Comparison of ENCODE assay signal across 9 cellular contexts in the genomic region with DNA sequence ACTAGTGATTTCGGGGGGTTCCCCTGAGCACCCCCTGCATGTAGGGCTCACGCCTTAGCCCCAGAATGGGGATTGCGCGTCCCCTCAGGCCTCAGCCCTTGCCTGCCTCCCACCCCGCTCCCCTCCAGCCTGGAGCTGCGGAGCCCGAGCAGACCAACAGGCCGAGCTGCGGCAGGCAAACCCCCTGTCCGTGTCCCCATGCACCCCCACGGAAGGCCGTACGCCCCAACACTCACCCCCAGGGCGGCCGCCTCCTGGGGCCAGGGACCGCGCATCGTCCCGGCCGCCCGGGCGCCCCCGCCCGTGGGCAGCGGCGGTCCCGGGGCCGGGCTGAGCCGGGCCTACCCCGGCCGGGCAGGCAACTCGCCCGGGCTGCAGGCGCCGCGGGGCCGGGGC. TPM values are rescaled to one million over a fixed set of nuclear protein-coding genes. Genes with fewer than 3 reads are reported as not detected.
DNase-seq lines count a peak whose midpoint lies in the region; ATAC-seq and TF ChIP-seq lines count a peak whose summit lies in the region.
"Had no signal": no experiment of that assay in that cellular context is flagged by ENCODE, and none has a peak within 500 bp of the region (broad histone marks: within the 10 kb centered on the region; RNA-seq: fewer than 3 reads in every experiment).

No MANE protein-coding gene starts in this region.

- H3K36me3 Mint-ChIP-seq in mesothelial cell of epicardium = no peaks in the 10 kb centered on the region

- in situ Hi-C loops in mammary epithelial cell (cut with MboI; ENCODE audit: low sequenced_read_pairs in 2 of 2) = loop anchor here (5.0 kb wide), 1 partner anchor 151 kb away; no protein-coding TSS in a partner anchor
- in situ Hi-C loops in transverse colon (cut with MboI; ENCODE audit: low pct_ligation_motif_present in 1 of 4, low pct_unique_long_range_greater_than_20kb in 1 of 4, low sequenced_read_pairs in 3 of 4) = loop anchor here in 3 of 4 donors (10.0 kb wide), 2 partner anchors 99 to 149 kb away; no protein-coding TSS in a partner anchor

- no peaks in the 10 kb centered on the region for H3K36me3 ChIP-seq in mammary epithelial cell (ENCODE audit: insufficient read depth, low read length)
- H3K36me3 ChIP-seq in transverse colon = no peaks in the 10 kb centered on the region
- H3K36me3 ChIP-seq: pancreas had no signal

- 0% methylated on average over 7 of the region's 37 CpGs for WGBS in mammary epithelial cell (ENCODE audit: low coverage, missing lambda C conversion rate)
- 16% methylated on average over 8 of the region's 37 CpGs; no CpG with 5 or more reads in 1 of the 2 donors for WGBS in transverse colon (ENCODE audit: low coverage in 1 of 2), 2 donors

- H3K4me3 Mint-ChIP-seq in mesothelial cell of epicardium = peak overlapping the region; percentile 38

- TF ChIP-seq CTCF in mammary epithelial cell (conservative IDR thresholded peaks at IDR 0.05 in 1 of 2, IDR thresholded peaks at IDR 0.05 in 1 of 2; ENCODE audit: extremely low read depth in 1 of 2, insufficient read depth in 1 of 2, low read depth in 1 of 2, low read length in 2 of 2) (no peak), mesothelial cell of epicardium (IDR thresholded peaks at IDR 0.05; ENCODE audit: unreplicated experiment) (no peak), transverse colon (IDR thresholded peaks at IDR 0.05) (no peak)

- dilution Hi-C loops in mammary epithelial cell (cut with HindIII; ENCODE audit: low sequenced_read_pairs) = no loop called here

- BruUV-seq in mammary epithelial cell (replicated peaks; lab: Mats Ljungman, UMichigan) = no TSS peak

- H3K4me3 ChIP-seq in mammary epithelial cell (replicated peaks in 1 of 3; ENCODE audit: insufficient read depth in 1 of 3, low read depth in 2 of 3, low read length in 3 of 3) (peak overlapping the region in 1 of 3 experiments; percentile 26), transverse colon (peak overlapping the region; percentile 34 to 48 (median 34))

- H2AFZ ChIP-seq in mammary epithelial cell (ENCODE audit: low read depth, low read length) = peak overlapping the region; percentile 76

- no peaks in the 10 kb centered on the region for H3K9me3 ChIP-seq in mammary epithelial cell (replicated peaks; ENCODE audit: insufficient read depth, low read length)
- no peaks in the 10 kb centered on the region for H3K9me3 ChIP-seq in transverse colon
- H3K9me3 ChIP-seq: pancreas had no signal

- no peaks in the 10 kb centered on the region for H3K9me3 Mint-ChIP-seq in mesothelial cell of epicardium

- H3K4me1 Mint-ChIP-seq in mesothelial cell of epicardium = peaks cover 6% of the 10 kb centered on the region

- no peak for ATAC-seq in HG03045 (IDR thresholded peaks at IDR 0.05; ENCODE audit: unreplicated experiment)
- ATAC-seq in GM18511 (IDR thresholded peaks at IDR 0.05; ENCODE audit: unreplicated experiment) = no peak
- no peak for ATAC-seq in HG03108 (IDR thresholded peaks at IDR 0.05; ENCODE audit: unreplicated experiment)

- H3K9ac ChIP-seq in mammary epithelial cell (ENCODE audit: insufficient read depth, low read length) = no peak overlapping the region

- peaks cover 6% of the 10 kb centered on the region for H3K4me1 ChIP-seq in mammary epithelial cell (ENCODE audit: insufficient read depth, low read length)
- peaks cover 2 to 15% (median 11%) of the 10 kb centered on the region in 4 donors for H3K4me1 ChIP-seq in transverse colon

- intact Hi-C loops in mammary epithelial cell (cut with micrococcal nuclease) (loop anchor here (1.0 to 2.0 kb wide), 5 partner anchors 25 to 149 kb away; no protein-coding TSS in a partner anchor), transverse colon (cut with DNase I; ENCODE audit: low total_unique reads) (loop anchor here (2.0 to 5.0 kb wide), 2 partner anchors 101 to 149 kb away; no protein-coding TSS in a partner anchor)

- peak overlapping the region; percentile 91 for H3K4me2 ChIP-seq in mammary epithelial cell (ENCODE audit: insufficient read depth, low read depth, low read length)

- H3K27ac ChIP-seq in mammary epithelial cell (ENCODE audit: insufficient read depth, low read depth, low read length) = no peak overlapping the region
- H3K27ac ChIP-seq in transverse colon = peak overlapping the region; percentile 33 to 73 (median 56)
- H3K27ac ChIP-seq: pancreas had no signal

- TF ChIP-seq EP300 in transverse colon (IDR thresholded peaks at IDR 0.05; ENCODE audit: low read depth) = no peak

- TF ChIP-seq POLR2A in transverse colon (IDR thresholded peaks at IDR 0.05) = no peak

- DNase-seq in NCI-H82 (lab: John Stamatoyannopoulos, UW) = peak; percentile 68
- DNase-seq in NCI-H82 treated with DMSO at 0.1 percent for 48 hours (lab: John Stamatoyannopoulos, UW; ENCODE audit: unreplicated experiment) = no peak
- DNase-seq in mammary epithelial cell = no peak
- peak in 1 of 2 experiments; percentile 48 for DNase-seq in mesothelial cell of epicardium (ENCODE audit: low spot score in 2 of 2, unreplicated experiment in 2 of 2)
- no peak for DNase-seq in transverse colon

- CTCF ChIA-PET in mammary epithelial cell (lab: Charles Lee; ENCODE audit: low non-redundant PET) = interaction anchor here (0.6 to 1.3 kb wide), 4 partner anchors 54 to 152 kb away, joined by 3 to 10 read pairs (median 5); no protein-coding TSS in a partner anchor

- no peaks in the 10 kb centered on the region for H4K20me1 ChIP-seq in mammary epithelial cell (ENCODE audit: insufficient read depth, low read length)

- H3K27me3 ChIP-seq in mammary epithelial cell (ENCODE audit: insufficient read depth, low read length) = peaks cover 4% of the 10 kb centered on the region
- peaks cover 64% of the 10 kb centered on the region for H3K27me3 ChIP-seq in transverse colon

- H3K27me3 Mint-ChIP-seq in mesothelial cell of epicardium (ENCODE audit: low read depth) = peaks cover 84% of the 10 kb centered on the region

- H3K79me2 ChIP-seq in mammary epithelial cell (ENCODE audit: insufficient read depth, low read length) = no peaks in the 10 kb centered on the region

- no peak overlapping the region for H3K27ac Mint-ChIP-seq in mesothelial cell of epicardium

RNA-seq across cellular contexts. Expression of a gene that starts 1.2 kb away (rescaled TPM):
- under 1 TPM in 1 of 2 donors, not detected in 1; 0.17 TPM for total RNA-seq in mammary epithelial cell
- 0.01 TPM for polyA plus RNA-seq in mammary epithelial cell
- polyA minus RNA-seq in mammary epithelial cell = not detected
- total RNA-seq in mesothelial cell of epicardium = 0.51 to 1.1 TPM (median 0.52 TPM) in 3 replicates
- 1 to 10 TPM; 1.9 to 5.6 (median 2.3) TPM for total RNA-seq in transverse colon
